8 cellular contexts compared by ENCODE assay signal in the genomic region with DNA sequence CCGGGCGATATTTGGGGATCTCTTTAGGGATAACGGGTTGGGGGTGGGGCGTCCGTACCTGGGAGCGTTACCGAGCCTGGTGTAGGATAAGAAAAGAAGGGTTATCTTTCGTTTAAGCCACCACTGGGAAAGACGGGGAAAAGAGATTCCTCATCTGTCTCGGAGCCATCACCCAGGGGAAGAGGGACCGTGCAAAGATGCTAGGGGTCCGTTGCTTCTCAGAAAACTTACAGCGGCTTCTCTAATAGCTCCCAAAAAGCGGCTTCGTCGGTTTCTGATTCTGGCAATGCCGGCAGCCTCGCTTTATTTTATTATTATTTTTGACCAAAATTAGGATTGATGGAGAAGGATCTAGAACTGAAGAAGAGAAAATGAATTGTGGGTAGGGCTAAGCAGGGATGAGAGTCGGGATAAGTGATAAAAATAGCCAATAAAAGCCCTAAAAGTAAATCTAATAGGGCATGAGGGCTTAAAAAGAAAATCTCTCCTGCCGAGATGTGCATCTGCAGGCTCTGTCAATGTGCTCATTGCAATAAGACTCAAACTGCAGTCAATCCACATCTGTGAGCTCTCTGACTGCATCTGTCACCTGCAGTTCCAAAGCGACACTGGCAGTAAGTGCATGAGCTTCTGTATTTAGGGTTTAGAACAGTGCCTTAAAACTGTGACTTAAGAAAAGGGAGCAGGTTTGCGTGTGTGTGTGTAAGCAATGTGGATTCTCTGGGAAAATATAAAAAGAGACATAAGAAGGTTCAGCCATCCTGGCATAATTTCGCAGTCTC. TPM values are rescaled to one million over a fixed set of nuclear protein-coding genes. Genes with fewer than 3 reads are reported as not detected.
DNase-seq lines count a peak whose midpoint lies in the region; ATAC-seq, FAIRE-seq and TF ChIP-seq lines count a peak whose summit lies in the region.

No MANE protein-coding gene starts in this region.

- ATAC-seq in HG02642 (IDR thresholded peaks at IDR 0.05; ENCODE audit: poor library complexity, unreplicated experiment): no peak
- ATAC-seq in GM18873 (IDR thresholded peaks at IDR 0.05; ENCODE audit: low FRiP score, unreplicated experiment): no peak
- ATAC-seq in HG03045 (IDR thresholded peaks at IDR 0.05; ENCODE audit: unreplicated experiment): no peak

- no peak for TF ChIP-seq EP300 in ovary (IDR thresholded peaks at IDR 0.05)

- H3K9me3 Mint-ChIP-seq in endothelial cell (ENCODE audit: unreplicated experiment): no peaks in the 10 kb centered on the region

- peaks cover 5% of the 10 kb centered on the region for H3K4me1 ChIP-seq in ovary (ENCODE audit: insufficient read depth)

- no peaks in the 10 kb centered on the region for H3K27me3 ChIP-seq in ovary

- intact Hi-C loops in ovary (cut with DNase I): no loop called here

- no peaks in the 10 kb centered on the region for H3K36me3 ChIP-seq in ovary

- H3K27ac ChIP-seq in ovary: peak overlapping the region in 1 of 2 donors; percentile 98

- H3K4me3 ChIP-seq in ovary: peak overlapping the region; percentile 91

- peak; percentile 37 for FAIRE-seq in GM19239 (lab: Jason Lieb, UNC)

- DNase-seq in GM19239 (ENCODE audit: insufficient read length, low spot score) (no peak), OCI-M1 (lab: John Stamatoyannopoulos, UW) (peak; percentile 59), endothelial cell (ENCODE audit: low spot score) (no peak), ovary (no peak), DMS153 (lab: John Stamatoyannopoulos, UW) (no peak)

- WGBS in ovary, 3 donors: 6 to 8% (median 7%) methylated on average over 23 of the region's 23 CpGs

- no peaks in the 10 kb centered on the region for H3K36me3 Mint-ChIP-seq in endothelial cell (ENCODE audit: low read depth, unreplicated experiment)

- H3K9me3 ChIP-seq in ovary: no peaks in the 10 kb centered on the region

- no peak for TF ChIP-seq POLR2A in ovary (IDR thresholded peaks at IDR 0.05)

- H3K4me1 Mint-ChIP-seq in endothelial cell (ENCODE audit: unreplicated experiment): peaks cover 41% of the 10 kb centered on the region

- peak overlapping the region; percentile 91 for H3K27ac Mint-ChIP-seq in endothelial cell (ENCODE audit: unreplicated experiment)

- H3K4me3 Mint-ChIP-seq in endothelial cell (ENCODE audit: unreplicated experiment): peak overlapping the region; percentile 100

- peaks cover 16% of the 10 kb centered on the region for H3K27me3 Mint-ChIP-seq in endothelial cell (ENCODE audit: unreplicated experiment)

- TF ChIP-seq CTCF in endothelial cell (IDR thresholded peaks at IDR 0.05; ENCODE audit: unreplicated experiment) (no peak), ovary (IDR thresholded peaks at IDR 0.05) (no peak)

RNA-seq across cellular contexts. Expression of a gene that starts 0.8 kb away (rescaled TPM):
- total RNA-seq in endothelial cell (ENCODE audit: unreplicated experiment) (40.0 TPM), ovary (10 to 100 TPM; 13.3 to 25.2 (median 18.6) TPM)
- 10 to 100 TPM; 20.6 to 24.1 TPM for polyA plus RNA-seq in ovary
